In genomic region chr7:134368851-134369533, GRCh38 we compare ENCODE assay signal across 10 cellular contexts. TPM values are rescaled to one million over a fixed set of nuclear protein-coding genes. Genes with fewer than 3 reads are reported as not detected.
DNase-seq lines count a peak whose midpoint lies in the region; FAIRE-seq and TF ChIP-seq lines count a peak whose summit lies in the region.
"Had no signal": no experiment of that assay in that cellular context is flagged by ENCODE, and none has a peak within 500 bp of the region (broad histone marks: within the 10 kb centered on the region; RNA-seq: fewer than 3 reads in every experiment).

No MANE protein-coding gene starts in this region.

- H3K9me3 ChIP-seq in GM23248 (ENCODE audit: low read depth), result no peaks in the 10 kb centered on the region

- FAIRE-seq in RCC 7860 (lab: Jason Lieb, UNC), result peak; percentile 22

- WGBS in GM23248 (ENCODE audit: low coverage in 1 of 2, low lambda C conversion rate in 2 of 2, missing lambda C conversion rate in 2 of 2), 2 experiments, result 34 to 40% methylated on average over 2 of the region's 2 CpGs

- H3K4me2 ChIP-seq in GM23248 (ENCODE audit: unreplicated experiment), result peak overlapping the region; percentile 36

- in situ Hi-C loops in GM23248 (cut with MboI), result no loop called here

- intact Hi-C loops in dorsolateral prefrontal cortex (cut with DNase I), result no loop called here

- no peak overlapping the region for H3K9ac ChIP-seq in GM23248

- H3K79me2 ChIP-seq in GM23248 (ENCODE audit: insufficient read depth), result no peaks in the 10 kb centered on the region

- no peaks in the 10 kb centered on the region for H4K20me1 ChIP-seq in GM23248 (ENCODE audit: insufficient read depth)

- DNase-seq in GM23248 (peak; percentile 84), RCC 7860 (ENCODE audit: low spot score) (peak; percentile 47), fibroblast of peridontal ligament (ENCODE audit: extremely low read depth) (peak; percentile 70), pulmonary artery endothelial cell (ENCODE audit: low read depth, low spot score) (peak; percentile 24), NCI-H1694 (lab: John Stamatoyannopoulos, UW) (no peak), NCI-H2227 treated with DMSO at 0.1 percent for 48 hours (lab: John Stamatoyannopoulos, UW) (no peak), dorsolateral prefrontal cortex (no peak)
- DNase-seq: activated gamma-delta T cell, glutamatergic neuron, T-helper 9 cell had no signal

- H3K4me1 ChIP-seq in GM23248 (ENCODE audit: insufficient read depth), result peaks cover 45% of the 10 kb centered on the region

- H3K27me3 ChIP-seq in GM23248 (replicated peaks; ENCODE audit: insufficient read depth) (no peaks in the 10 kb centered on the region), dorsolateral prefrontal cortex (peaks cover 0 to 9% (median 0%) of the 10 kb centered on the region in 45 donors)

- H3K36me3 ChIP-seq in GM23248 (ENCODE audit: low read depth), result no peaks in the 10 kb centered on the region

- peaks cover 31% of the 10 kb centered on the region for H3F3A ChIP-seq in GM23248 (ENCODE audit: insufficient read depth)

- H2AFZ ChIP-seq in GM23248, result no peak overlapping the region

- H3K9me2 ChIP-seq in GM23248 (ENCODE audit: insufficient read depth), result no peaks in the 10 kb centered on the region

- H3K4me3 ChIP-seq in GM23248 (no peak overlapping the region), dorsolateral prefrontal cortex (no peak overlapping the region)

- peak overlapping the region; percentile 45 for H3K27ac ChIP-seq in GM23248
- H3K27ac ChIP-seq in dorsolateral prefrontal cortex, result no peak overlapping the region

- TF ChIP-seq CTCF in dorsolateral prefrontal cortex (IDR thresholded peaks at IDR 0.05 in 54 of 56, conservative IDR thresholded peaks at IDR 0.05 in 2 of 56; ENCODE audit: low read depth in 1 of 56, partially characterized antibody in 56 of 56), result no peak

RNA-seq across cellular contexts. Expression of gene SLC35B4, which starts 52.3 kb away (rescaled TPM):
- 12.9 and 15.6 TPM in 2 replicates for total RNA-seq in GM23248 (2014; rRNA removed; shearing (Covaris generic))
- polyA plus RNA-seq in GM23248 (2016; fragmentation: Nextera tagmentation; extraction: Ambion mirVana), result 22.2 and 25.7 TPM in 2 replicates
- total RNA-seq in pulmonary artery endothelial cell, result 15.1 and 15.8 TPM in 2 replicates
- total RNA-seq in dorsolateral prefrontal cortex, result 10 to 100 TPM; 19.9 to 60.3 (median 38.4) TPM

Comparison
In these comparisons a context has a peak if more than half of its experiments do, and no peak if none do; other contexts are left out.
1. DNase-seq: peak in GM23248 (single experiment), RCC 7860 (single experiment), fibroblast of peridontal ligament (single experiment) and pulmonary artery endothelial cell (single experiment); none in NCI-H1694 (single experiment), NCI-H2227 treated with DMSO at 0.1 percent for 48 hours (single experiment) and dorsolateral prefrontal cortex (0 of 10).